22 cellular contexts compared by ENCODE assay signal in genomic region chr1:36761073-36761472, GRCh38.
DNase-seq lines count a peak whose midpoint lies in the region; ATAC-seq and TF ChIP-seq lines count a peak whose summit lies in the region.
"Had no signal": no experiment of that assay in that cellular context is flagged by ENCODE, and none has a peak within 500 bp of the region (broad histone marks: within the 10 kb centered on the region; RNA-seq: fewer than 3 reads in every experiment).

No MANE protein-coding gene starts in this region.

- no peak overlapping the region for H3K27ac ChIP-seq in WERI-Rb-1
- no peak overlapping the region for H3K27ac ChIP-seq in suprapubic skin
- H3K27ac ChIP-seq: KMS-11, RWPE1 had no signal

- no peaks in the 10 kb centered on the region for H3F3A ChIP-seq in Loucy (ENCODE audit: low read depth)

- ATAC-seq in GM19023 (IDR thresholded peaks at IDR 0.05; ENCODE audit: unreplicated experiment), result no peak
- ATAC-seq: SK-N-SH treated with all-trans-retinoic acid at 6 μM for 48 hours had no signal

- TF ChIP-seq EP300 in suprapubic skin (IDR thresholded peaks at IDR 0.05), result no peak

- no peak for TF ChIP-seq CTCF in Loucy (conservative IDR thresholded peaks at IDR 0.05; ENCODE audit: low read length)
- TF ChIP-seq CTCF in WERI-Rb-1 (IDR thresholded peaks at IDR 0.05; ENCODE audit: low read depth, low read length), result no peak
- no peak for TF ChIP-seq CTCF in suprapubic skin (IDR thresholded peaks at IDR 0.05)

- H3K4me3 ChIP-seq in Loucy (ENCODE audit: low read length, poor library complexity, severe bottlenecking), result no peak overlapping the region
- H3K4me3 ChIP-seq in WERI-Rb-1 (ENCODE audit: low read depth, low read length), result no peak overlapping the region
- H3K4me3 ChIP-seq in suprapubic skin, result no peak overlapping the region

- H3K9me2 ChIP-seq in Loucy (replicated peaks; ENCODE audit: low read depth, low read length), result no peaks in the 10 kb centered on the region

- H3K27me3 ChIP-seq in Loucy (ENCODE audit: insufficient read depth, low read length, poor library complexity, severe bottlenecking) (no peaks in the 10 kb centered on the region), WERI-Rb-1 (ENCODE audit: insufficient read depth, low read depth, severe bottlenecking) (no peaks in the 10 kb centered on the region), suprapubic skin (peaks cover 16% of the 10 kb centered on the region)

- H2AFZ ChIP-seq in Loucy (ENCODE audit: low read length), result peak overlapping the region; percentile 72

- no peak for TF ChIP-seq POLR2A in suprapubic skin (IDR thresholded peaks at IDR 0.05)

- H3K9ac ChIP-seq in Loucy (ENCODE audit: low read depth, low read length, poor library complexity, severe bottlenecking), result no peak overlapping the region
- H3K9ac ChIP-seq: KMS-11 had no signal

- H3K9me3 ChIP-seq in Loucy (ENCODE audit: insufficient read depth, low read depth, low read length), result no peaks in the 10 kb centered on the region
- H3K9me3 ChIP-seq in WERI-Rb-1 (ENCODE audit: severe bottlenecking), result peaks cover 7% of the 10 kb centered on the region
- H3K9me3 ChIP-seq in suprapubic skin, result no peaks in the 10 kb centered on the region

- H3K36me3 ChIP-seq in Loucy (ENCODE audit: insufficient read depth, low read length) (no peaks in the 10 kb centered on the region), WERI-Rb-1 (no peaks in the 10 kb centered on the region), suprapubic skin (no peaks in the 10 kb centered on the region)

- DNase-seq in WERI-Rb-1 (peak; percentile 0), islet precursor cell (peak; percentile 40), pulmonary artery endothelial cell (ENCODE audit: low read depth, low spot score) (peak; percentile 7), suprapubic skin (ENCODE audit: low spot score in 2 of 2) (no peak)
- no peak for DNase-seq in activated naive CD4-positive, alpha-beta T cell treated with Interleukin-2 at 50 U/mL for 16 hours
- DNase-seq: ACHN; C1 segment of cervical spinal cord; CD8-positive, alpha-beta memory T cell; DMS53; HFFc6; NCI-H1048; NCI-H1436; NCI-H1930; NCI-H2171; NCI-H446 treated with DMSO at 0.1 percent for 48 hours; NCI-H774; SIG-M5 had no signal

- no peak overlapping the region for H3K4me2 ChIP-seq in Loucy (ENCODE audit: low read depth, low read length, poor library complexity, severe bottlenecking)
- H3K4me2 ChIP-seq: KMS-11 had no signal

- H3K4me1 ChIP-seq in Loucy (ENCODE audit: insufficient read depth, low read length, poor library complexity, severe bottlenecking) (peaks cover 16% of the 10 kb centered on the region), suprapubic skin (no peaks in the 10 kb centered on the region)

- H4K20me1 ChIP-seq in Loucy (ENCODE audit: insufficient read depth, low read length, poor library complexity, severe bottlenecking), result no peaks in the 10 kb centered on the region

- H3K79me2 ChIP-seq in Loucy (ENCODE audit: insufficient read depth, low read length), result no peaks in the 10 kb centered on the region

Comparison
In these comparisons a context has a peak if more than half of its experiments do, and no peak if none do; other contexts are left out.
1. DNase-seq: peak in WERI-Rb-1 (single experiment), islet precursor cell (single experiment) and pulmonary artery endothelial cell (single experiment); none in activated naive CD4-positive, alpha-beta T cell treated with Interleukin-2 at 50 U/mL for 16 hours (single experiment) and suprapubic skin (0 of 2).